40 cellular contexts compared by ENCODE assay signal in the genomic region with DNA sequence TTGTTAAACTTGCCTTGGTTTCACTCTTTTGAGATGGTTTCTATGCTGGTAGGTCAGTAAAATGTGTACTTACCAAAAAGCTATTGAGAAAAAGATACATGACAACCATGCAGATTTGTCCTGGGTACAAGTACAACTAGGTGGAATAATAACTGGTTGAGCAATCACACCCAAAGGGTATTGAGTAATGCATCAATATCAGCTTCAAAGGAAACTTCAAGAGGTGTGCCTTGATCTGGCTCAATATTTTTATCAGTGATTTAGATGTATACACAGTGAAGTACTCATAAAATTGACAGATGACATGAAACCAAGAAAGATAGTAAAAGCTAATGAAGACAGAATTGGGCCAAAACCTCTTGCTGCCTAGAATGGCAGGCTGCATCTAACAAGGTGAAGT.
"Had no signal": no experiment of that assay in that cellular context is flagged by ENCODE, and none has a peak within 500 bp of the region (broad histone marks: within the 10 kb centered on the region; RNA-seq: fewer than 3 reads in every experiment).

No MANE protein-coding gene starts in this region.

- H3K36me3 ChIP-seq: adrenal gland, brain microvascular endothelial cell, breast epithelium, cardiac muscle cell had no signal

- H3K4me3 ChIP-seq: adrenal gland, body of pancreas, breast epithelium, cardiac muscle cell had no signal

- FAIRE-seq: astrocyte, TTC549 had no signal

- H3K27ac ChIP-seq: adrenal gland, body of pancreas, brain microvascular endothelial cell, breast epithelium, VCaP had no signal

- H3K4me3 Mint-ChIP-seq: activated B cell treated with CpG ODN at 0.5 μM for 24 hours; activated CD4-positive, alpha-beta memory T cell treated with anti-CD3 and anti-CD28 coated beads for 36 hours; activated CD4-positive, alpha-beta T cell treated with anti-CD3 and anti-CD28 coated beads, Interleukin-2, amount 10 ng/mL, durations not matched to agents 24 days and 14 days; activated CD8-positive, alpha-beta T cell treated with anti-CD3 and anti-CD28 coated beads for 36 hours; activated naive CD4-positive, alpha-beta T cell treated with anti-CD3 and anti-CD28 coated beads for 36 hours; activated naive CD8-positive, alpha-beta T cell treated with anti-CD3 and anti-CD28 coated beads for 36 hours; activated T-cell treated with anti-CD3 and anti-CD28 coated beads, Interleukin-2, amount 50 U/mL, for 4 hours; activated T-cell treated with anti-CD3 and anti-CD28 coated beads, Interleukin-2, amount 50 U/mL, for 72 hours; activated T-helper 1 cell treated with anti-CD3 and anti-CD28 coated beads, Interleukin-12 subunit alpha, Interleukin-12 subunit beta, Interleukin-2, Interleukin-4 antibody, amounts not matched to agents 30 ng/mL and 10 ng/mL and 1 ng/mL, durations not matched to agents 14 hours and 24 hours and 36 hours; activated T-helper 17 cell treated with anti-CD3 and anti-CD28 coated beads, Interleukin-2, amount 50 U/mL, for 72 hours; central memory CD8-positive, alpha-beta T cell; T-helper 1 cell treated with Interleukin-12 subunit alpha and Interleukin-12 subunit beta and Interleukin-4 antibody, amounts not matched to agents 30 μg/mL and 1 μg/mL, for 36 hours; T-helper 2 cell treated with Interferon-gamma antibody and Interleukin-4, amounts not matched to agents 5 μg/mL and 100 μg/mL, for 36 hours had no signal

- H3K27me3 ChIP-seq: adrenal gland, body of pancreas, brain microvascular endothelial cell, breast epithelium, cardiac muscle cell had no signal

- ATAC-seq: activated CD8-positive, alpha-beta T cell treated with anti-CD3 and anti-CD28 coated beads for 36 hours; activated naive CD4-positive, alpha-beta T cell treated with anti-CD3 and anti-CD28 coated beads, Interleukin-2, amount 50 U/mL, for 72 hours; activated T-cell treated with anti-CD3 and anti-CD28 coated beads, Interleukin-2, amount 50 U/mL, for 4 hours; activated T-cell treated with anti-CD3 and anti-CD28 coated beads, Interleukin-2, amount 50 U/mL, for 72 hours; activated T-helper 17 cell treated with anti-CD3 and anti-CD28 coated beads, Interleukin-2, amount 50 U/mL, for 72 hours; body of pancreas had no signal

- H3K9me3 ChIP-seq: adrenal gland, body of pancreas, breast epithelium had no signal

- H3K4me1 ChIP-seq: adrenal gland, body of pancreas, breast epithelium had no signal

- H3K27me3 Mint-ChIP-seq: activated CD8-positive, alpha-beta T cell treated with anti-CD3 and anti-CD28 coated beads for 36 hours had no signal

- DNase-seq: activated B cell treated with CpG ODN at 0.5 μM for 24 hours; activated CD4-positive, alpha-beta memory T cell treated with anti-CD3 and anti-CD28 coated beads for 36 hours; activated CD4-positive, alpha-beta T cell treated with anti-CD3 and anti-CD28 coated beads for 4 hours; activated CD4-positive, alpha-beta T cell treated with anti-CD3 and anti-CD28 coated beads, Interleukin-2, amount 10 ng/mL, durations not matched to agents 24 days and 14 days; activated CD4-positive, alpha-beta T cell treated with anti-CD3 and anti-CD28 coated beads, Interleukin-2, amount 50 U/mL, for 1 hour; activated CD4-positive, alpha-beta T cell treated with anti-CD3 and anti-CD28 coated beads, Interleukin-2, amount 50 U/mL, for 4 hours; activated CD4-positive, CD25-positive, alpha-beta regulatory T cell treated with anti-CD3 and anti-CD28 coated beads, Interleukin-2, amount 50 U/mL, for 72 hours; activated CD8-positive, alpha-beta memory T cell treated with anti-CD3 and anti-CD28 coated beads, Interleukin-2, amount 50 U/mL, for 4 hours; activated CD8-positive, alpha-beta T cell treated with anti-CD3 and anti-CD28 coated beads for 36 hours; activated effector memory CD4-positive, alpha-beta T cell treated with anti-CD3 and anti-CD28 coated beads, Interleukin-2, amount 50 U/mL, for 16 hours; activated gamma-delta T cell treated with Interleukin-2 at 50 U/mL for 16 hours; activated naive CD4-positive, alpha-beta T cell; activated naive CD4-positive, alpha-beta T cell treated with anti-CD3 and anti-CD28 coated beads for 36 hours; activated naive CD4-positive, alpha-beta T cell treated with anti-CD3 and anti-CD28 coated beads, Interleukin-2, amount 50 U/mL, for 16 hours; activated naive CD8-positive, alpha-beta T cell treated with anti-CD3 and anti-CD28 coated beads for 36 hours; activated T-cell treated with anti-CD3 and anti-CD28 coated beads for 4 hours; activated T-cell treated with anti-CD3 and anti-CD28 coated beads, Interleukin-2, amount 50 U/mL, for 1 hour; activated T-cell treated with anti-CD3 and anti-CD28 coated beads, Interleukin-2, amount 50 U/mL, for 4 hours; activated T-cell treated with anti-CD3 and anti-CD28 coated beads, Interleukin-2, amount 50 U/mL, for 72 hours; adrenal gland; amniotic stem cell; aorta; body of pancreas; brain microvascular endothelial cell; caudate nucleus; cerebellar nuclear complex; T-helper 1 cell; T-helper 2 cell; T-helper 9 cell had no signal

- H3K4me1 Mint-ChIP-seq: activated CD4-positive, alpha-beta T cell treated with anti-CD3 and anti-CD28 coated beads, Interleukin-2, amount 10 ng/mL, durations not matched to agents 24 days and 14 days; activated naive CD8-positive, alpha-beta T cell treated with anti-CD3 and anti-CD28 coated beads for 36 hours; activated T-helper 17 cell treated with anti-CD3 and anti-CD28 coated beads, Interleukin-2, amount 50 U/mL, for 72 hours; central memory CD8-positive, alpha-beta T cell had no signal

- H3K36me3 Mint-ChIP-seq: activated CD4-positive, alpha-beta memory T cell treated with anti-CD3 and anti-CD28 coated beads for 36 hours; activated naive CD4-positive, alpha-beta T cell treated with anti-CD3 and anti-CD28 coated beads, Interleukin-2, amount 50 U/mL, for 72 hours; activated naive CD8-positive, alpha-beta T cell treated with anti-CD3 and anti-CD28 coated beads for 36 hours had no signal

- H3K27ac Mint-ChIP-seq: activated B cell treated with CpG ODN at 0.5 μM for 24 hours; activated CD4-positive, alpha-beta memory T cell treated with anti-CD3 and anti-CD28 coated beads for 36 hours; activated CD4-positive, alpha-beta T cell treated with anti-CD3 and anti-CD28 coated beads, Interleukin-2, amount 10 ng/mL, durations not matched to agents 24 days and 14 days; activated CD8-positive, alpha-beta T cell treated with anti-CD3 and anti-CD28 coated beads for 36 hours; activated naive CD4-positive, alpha-beta T cell treated with anti-CD3 and anti-CD28 coated beads for 36 hours; activated naive CD4-positive, alpha-beta T cell treated with anti-CD3 and anti-CD28 coated beads, Interleukin-2, amount 50 U/mL, for 72 hours; activated naive CD8-positive, alpha-beta T cell treated with anti-CD3 and anti-CD28 coated beads for 36 hours; activated T-cell treated with anti-CD3 and anti-CD28 coated beads, Interleukin-2, amount 50 U/mL, for 72 hours; activated T-helper 1 cell treated with anti-CD3 and anti-CD28 coated beads, Interleukin-12 subunit alpha, Interleukin-12 subunit beta, Interleukin-2, Interleukin-4 antibody, amounts not matched to agents 30 ng/mL and 10 ng/mL and 1 ng/mL, durations not matched to agents 14 hours and 24 hours and 36 hours; activated T-helper 17 cell treated with anti-CD3 and anti-CD28 coated beads, Interleukin-2, amount 50 U/mL, for 72 hours; T-helper 1 cell treated with Interleukin-12 subunit alpha and Interleukin-12 subunit beta and Interleukin-4 antibody, amounts not matched to agents 30 μg/mL and 1 μg/mL, for 36 hours; T-helper 2 cell treated with Interferon-gamma antibody and Interleukin-4, amounts not matched to agents 5 μg/mL and 100 μg/mL, for 36 hours had no signal

- H3K9me3 Mint-ChIP-seq: activated B cell treated with CpG ODN at 0.5 μM for 24 hours; activated CD4-positive, alpha-beta memory T cell treated with anti-CD3 and anti-CD28 coated beads for 36 hours; activated CD4-positive, alpha-beta T cell treated with anti-CD3 and anti-CD28 coated beads, Interleukin-2, amount 10 ng/mL, durations not matched to agents 24 days and 14 days; activated CD8-positive, alpha-beta T cell treated with anti-CD3 and anti-CD28 coated beads for 36 hours; activated naive CD4-positive, alpha-beta T cell treated with anti-CD3 and anti-CD28 coated beads for 36 hours; activated naive CD4-positive, alpha-beta T cell treated with anti-CD3 and anti-CD28 coated beads, Interleukin-2, amount 50 U/mL, for 72 hours; activated naive CD8-positive, alpha-beta T cell treated with anti-CD3 and anti-CD28 coated beads for 36 hours; activated T-cell treated with anti-CD3 and anti-CD28 coated beads, Interleukin-2, amount 50 U/mL, for 4 hours; activated T-cell treated with anti-CD3 and anti-CD28 coated beads, Interleukin-2, amount 50 U/mL, for 72 hours; activated T-helper 1 cell treated with anti-CD3 and anti-CD28 coated beads, Interleukin-12 subunit alpha, Interleukin-12 subunit beta, Interleukin-2, Interleukin-4 antibody, amounts not matched to agents 30 ng/mL and 10 ng/mL and 1 ng/mL, durations not matched to agents 14 hours and 24 hours and 36 hours; activated T-helper 17 cell treated with anti-CD3 and anti-CD28 coated beads, Interleukin-2, amount 50 U/mL, for 72 hours; central memory CD8-positive, alpha-beta T cell; T-helper 1 cell treated with Interleukin-12 subunit alpha and Interleukin-12 subunit beta and Interleukin-4 antibody, amounts not matched to agents 30 μg/mL and 1 μg/mL, for 36 hours; T-helper 2 cell treated with Interferon-gamma antibody and Interleukin-4, amounts not matched to agents 5 μg/mL and 100 μg/mL, for 36 hours had no signal
